ENCODE assay signal across 8 cellular contexts in the genomic region with DNA sequence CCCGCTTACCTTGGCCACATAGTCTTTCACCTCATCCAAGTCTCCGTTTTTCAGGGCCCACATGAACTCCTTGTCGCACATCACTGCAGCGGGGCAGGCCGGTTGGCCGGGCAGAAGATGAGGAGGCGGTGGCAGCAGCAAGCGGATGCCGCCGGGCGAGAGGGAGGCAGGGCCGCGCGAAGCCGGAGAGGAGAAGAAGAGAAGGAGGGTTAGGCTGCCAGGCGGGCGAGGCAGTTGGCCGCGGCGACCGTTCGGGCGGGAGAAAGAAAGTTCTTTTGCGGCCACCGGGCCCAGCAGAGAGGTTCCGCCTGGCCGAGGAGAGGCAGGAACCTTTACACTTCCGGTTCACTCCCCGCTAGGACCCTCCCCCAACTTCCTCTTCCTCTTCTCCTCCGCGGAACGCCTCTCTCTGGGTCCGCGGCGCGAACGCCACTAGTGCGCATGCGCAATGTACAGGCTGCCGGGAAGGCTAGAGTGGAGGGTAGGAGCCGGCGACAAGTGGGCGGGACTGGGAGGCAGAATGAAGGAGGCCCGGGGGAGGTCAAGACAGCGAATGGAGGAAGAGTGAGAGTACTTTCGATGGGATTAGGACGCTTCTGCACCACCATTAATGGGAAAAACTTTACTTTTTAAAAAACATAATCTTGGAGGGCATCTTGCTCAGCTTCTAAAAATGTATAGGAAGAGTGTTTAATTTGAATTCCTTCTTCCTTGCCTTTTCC. TPM values are rescaled to one million over a fixed set of nuclear protein-coding genes. Genes with fewer than 3 reads are reported as not detected.
DNase-seq lines count a peak whose midpoint lies in the region; ATAC-seq lines count a peak whose summit lies in the region.

A gene with protein sequence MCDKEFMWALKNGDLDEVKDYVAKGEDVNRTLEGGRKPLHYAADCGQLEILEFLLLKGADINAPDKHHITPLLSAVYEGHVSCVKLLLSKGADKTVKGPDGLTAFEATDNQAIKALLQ (minus strand): TSS at position 340 of the 722 bp plus-strand sequence. CDS start 259 bp downstream, at position 81.

- H3K4me1 Mint-ChIP-seq in effector memory CD8-positive, alpha-beta T cell (ENCODE audit: low read depth in 2 of 2) = peaks cover 59 to 65% of the 10 kb centered on the region in 2 donors

- ATAC-seq in GM21360 (IDR thresholded peaks at IDR 0.05; ENCODE audit: unreplicated experiment) = peak; percentile 49
- peak; percentile 76 for ATAC-seq in effector memory CD8-positive, alpha-beta T cell (replicated peaks)

- DNase-seq in COLO668 (lab: John Stamatoyannopoulos, UW; ENCODE audit: unreplicated experiment) = peak; percentile 96
- DNase-seq in HT1080 (ENCODE audit: low read depth) = peak; percentile 98
- DNase-seq in NOMO-1 treated with DMSO at 0.1 percent for 48 hours (lab: John Stamatoyannopoulos, UW; ENCODE audit: unreplicated experiment) = peak; percentile 88
- peak; percentile 95 to 97 for DNase-seq in activated CD8-positive, alpha-beta memory T cell treated with anti-CD3 and anti-CD28 coated beads for 4 hours (ENCODE audit: low read depth in 2 of 2)
- peak; percentile 94 to 98 (median 97) for DNase-seq in effector memory CD8-positive, alpha-beta T cell
- DNase-seq in medulla oblongata (ENCODE audit: extremely low spot score) = peak; percentile 99
- peak; percentile 98 for DNase-seq in stimulated activated CD8-positive, alpha-beta memory T cell treated with anti-CD3 and anti-CD28 coated beads, Interleukin-12 subunit alpha, Interleukin-12 subunit beta, amount 100 ng/mL, for 1 hour (ENCODE audit: low read depth)

- peak within 1 kb of the TSS; percentile 96 for H3K4me3 Mint-ChIP-seq in effector memory CD8-positive, alpha-beta T cell

- H3K27ac Mint-ChIP-seq in effector memory CD8-positive, alpha-beta T cell = peak within 1 kb of the TSS; percentile 95

- H3K9me3 Mint-ChIP-seq in effector memory CD8-positive, alpha-beta T cell = peaks cover 0 to 7% of the 10 kb centered on the region in 2 donors

- H3K27me3 Mint-ChIP-seq in effector memory CD8-positive, alpha-beta T cell = no peaks in the 10 kb centered on the region

- H3K36me3 Mint-ChIP-seq in effector memory CD8-positive, alpha-beta T cell (ENCODE audit: insufficient read depth) = peaks cover 23% of the 10 kb centered on the region

RNA-seq across cellular contexts. Expression of the gene that starts here (rescaled TPM):
- 96.1 and 131 TPM in 2 replicates for total RNA-seq in HT1080 (2014; rRNA removed; shearing (Covaris generic))
- 231 and 280 TPM in 2 replicates for polyA plus RNA-seq in HT1080 (2015; cell fraction: cytosol; rRNA removed)
- 106 and 122 TPM in 2 replicates for polyA plus RNA-seq in HT1080 (2015; cell fraction: nucleus; rRNA removed)

Comparison
In these comparisons a context has a peak if more than half of its experiments do, and no peak if none do; other contexts are left out.
1. Peak in every context shown above with its lines: DNase-seq and ATAC-seq.